Comparison of ENCODE assay signal across 20 cellular contexts in the genomic region with DNA sequence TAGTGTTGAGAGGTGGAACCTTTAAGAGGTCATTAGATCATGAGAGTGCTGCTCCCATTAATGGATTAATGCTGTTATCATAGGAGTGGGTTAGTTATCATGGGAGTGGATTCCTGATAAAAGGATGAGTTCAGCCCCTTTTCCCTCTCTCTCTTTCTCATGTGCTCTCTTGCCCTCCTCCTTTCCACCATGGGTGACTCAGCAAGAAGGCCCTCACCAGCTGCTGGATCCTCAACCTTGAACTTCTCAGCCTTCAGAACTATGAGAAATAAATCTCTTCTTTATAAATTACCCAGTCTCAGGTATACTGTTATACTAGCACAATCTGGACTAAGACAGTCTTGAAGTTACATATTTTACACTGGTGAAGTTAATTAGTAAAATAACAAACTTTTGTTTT. TPM values are rescaled to one million over a fixed set of nuclear protein-coding genes. Genes with fewer than 3 reads are reported as not detected.
DNase-seq lines count a peak whose midpoint lies in the region; ATAC-seq, FAIRE-seq and TF ChIP-seq lines count a peak whose summit lies in the region.
"Had no signal": no experiment of that assay in that cellular context is flagged by ENCODE, and none has a peak within 500 bp of the region (broad histone marks: within the 10 kb centered on the region; RNA-seq: fewer than 3 reads in every experiment).

No MANE protein-coding gene starts in this region.

- no peaks in the 10 kb centered on the region for H3K9me3 ChIP-seq in fibroblast of lung (ENCODE audit: control insufficient read depth, insufficient read depth, low read depth, low read length)
- H3K9me3 ChIP-seq: BE2C had no signal

- H3K36me3 ChIP-seq in fibroblast of lung (ENCODE audit: control insufficient read depth, insufficient read depth, low read length): no peaks in the 10 kb centered on the region
- H3K36me3 ChIP-seq: BE2C had no signal

- no peak overlapping the region for H3K9ac ChIP-seq in fibroblast of lung (ENCODE audit: insufficient read depth, low read length)

- no peaks in the 10 kb centered on the region for H4K20me1 ChIP-seq in fibroblast of lung (ENCODE audit: control insufficient read depth, extremely low read depth, insufficient read depth, low read length)

- ATAC-seq in GM21526 (IDR thresholded peaks at IDR 0.05; ENCODE audit: low FRiP score, unreplicated experiment) (no peak), HG03139 (IDR thresholded peaks at IDR 0.05; ENCODE audit: unreplicated experiment) (no peak)
- ATAC-seq: SK-N-SH treated with all-trans-retinoic acid at 6 μM for 48 hours had no signal

- no peak overlapping the region for H3K4me3 ChIP-seq in fibroblast of lung (replicated peaks in 1 of 4; ENCODE audit: control extremely low read depth in 1 of 4, insufficient read depth in 1 of 4, low read depth in 3 of 4, low read length in 4 of 4)

- DNase-seq in H4 (ENCODE audit: low spot score) (peak; percentile 7), RCC 7860 (ENCODE audit: low spot score) (no peak), fibroblast of lung (ENCODE audit: low read depth in 2 of 2) (peak; percentile 28 to 32), renal cortical epithelial cell (ENCODE audit: low read depth) (peak; percentile 16), NCI-H2227 treated with DMSO at 0.1 percent for 48 hours (lab: John Stamatoyannopoulos, UW) (no peak)
- DNase-seq: BE2C; CD4-positive, alpha-beta T cell; DMS79; GF-D8; HFFc6; Karpas-422; NCI-H1105; NCI-H1694 treated with DMSO at 0.1 percent for 48 hours; NCI-H69; SHP77 treated with DMSO at 0.1 percent for 48 hours had no signal

- no peak for TF ChIP-seq CTCF in fibroblast of lung (conservative IDR thresholded peaks at IDR 0.05 in 1 of 2, IDR thresholded peaks at IDR 0.05 in 1 of 2; ENCODE audit: low read depth in 1 of 2, low read length in 2 of 2)

- H2AFZ ChIP-seq in fibroblast of lung (ENCODE audit: low read length): no peak overlapping the region

- peak; percentile 72 for FAIRE-seq in RCC 7860 (lab: Jason Lieb, UNC)
- FAIRE-seq: GM12891, H1 had no signal

- no peaks in the 10 kb centered on the region for H3K4me1 ChIP-seq in fibroblast of lung (ENCODE audit: control insufficient read depth, extremely low read depth, insufficient read depth, low read length)
- H3K4me1 ChIP-seq: BE2C had no signal

- H3K27ac ChIP-seq in fibroblast of lung (ENCODE audit: insufficient read depth, low read length): no peak overlapping the region

- no peak overlapping the region for H3K4me2 ChIP-seq in fibroblast of lung (ENCODE audit: extremely low read depth, insufficient read depth, low read length)

- H3K27me3 ChIP-seq in fibroblast of lung (ENCODE audit: control insufficient read depth, insufficient read depth, low read length): no peaks in the 10 kb centered on the region
- H3K27me3 ChIP-seq: BE2C had no signal

- no peaks in the 10 kb centered on the region for H3K79me2 ChIP-seq in fibroblast of lung (ENCODE audit: control insufficient read depth, insufficient read depth, low read length)

RNA-seq across cellular contexts. Expression of gene CDKL5, which starts 10.0 kb away (rescaled TPM):
- 1.5 and 2.9 TPM in 2 replicates for total RNA-seq in H4 (2014; rRNA removed; shearing (Covaris generic))
- total RNA-seq in fibroblast of lung (2.8 and 5.0 TPM in 2 replicates), renal cortical epithelial cell (3.8 and 9.3 TPM in 2 replicates)
- polyA plus RNA-seq in fibroblast of lung: 3.4 and 6.6 TPM in 2 replicates
- 1.4 and 3.6 TPM in 2 replicates for polyA plus RNA-seq in fibroblast of lung (2012)
- 3.8 and 6.4 TPM in 2 replicates for polyA minus RNA-seq in fibroblast of lung (ENCODE audit: low replicate concordance)

Comparison
In these comparisons a context has a peak if more than half of its experiments do, and no peak if none do; other contexts are left out.
1. DNase-seq: peak in H4 (single experiment), fibroblast of lung (2 of 2) and renal cortical epithelial cell (single experiment); none in RCC 7860 (single experiment) and NCI-H2227 treated with DMSO at 0.1 percent for 48 hours (single experiment).